21 cellular contexts compared by ENCODE assay signal in genomic region chr17:17008998-17009397, GRCh38. TPM values are rescaled to one million over a fixed set of nuclear protein-coding genes. Genes with fewer than 3 reads are reported as not detected.
DNase-seq lines count a peak whose midpoint lies in the region; ATAC-seq and TF ChIP-seq lines count a peak whose summit lies in the region.
"Had no signal": no experiment of that assay in that cellular context is flagged by ENCODE, and none has a peak within 500 bp of the region (broad histone marks: within the 10 kb centered on the region; RNA-seq: fewer than 3 reads in every experiment).

No MANE protein-coding gene starts in this region.

- DNase-seq in left ventricle myocardium inferior (peak; percentile 1), left ventricle myocardium superior (no peak), trophoblast cell (no peak), DMS114 treated with DMSO at 0.1 percent for 48 hours (lab: John Stamatoyannopoulos, UW; ENCODE audit: unreplicated experiment) (no peak), cerebellar nuclear complex (lab: John Stamatoyannopoulos, UW) (no peak)
- no peak for DNase-seq in stimulated activated effector memory CD8-positive, alpha-beta T cell treated with anti-CD3 and anti-CD28 coated beads, Interleukin-12 subunit alpha, Interleukin-12 subunit beta, amount 100 ng/mL, for 72 hours (ENCODE audit: low spot score in 2 of 2)
- DNase-seq: DMS79 treated with DMSO at 0.1 percent for 48 hours, H9, Kasumi-1, MM.1S, NCI-H1092, NCI-H1436 treated with DMSO at 0.1 percent for 48 hours, NCI-H2029, NCI-H345, NCI-H524 treated with DMSO at 0.1 percent for 48 hours had no signal

- no peak overlapping the region for H3K14ac ChIP-seq in trophoblast cell (ENCODE audit: low read length)

- no peaks in the 10 kb centered on the region for H3K36me3 Mint-ChIP-seq in stimulated activated effector memory CD8-positive, alpha-beta T cell treated with anti-CD3 and anti-CD28 coated beads, Interleukin-12 subunit alpha, Interleukin-12 subunit beta, amount 100 ng/mL, for 72 hours
- H3K36me3 Mint-ChIP-seq: CD8-positive, alpha-beta memory T cell had no signal

- H3K4ac ChIP-seq in trophoblast cell (ENCODE audit: low read depth, low read length) = no peak overlapping the region

- H2BK12ac ChIP-seq in trophoblast cell (ENCODE audit: low read length) = peak overlapping the region; percentile 5

- no peak overlapping the region for H2BK5ac ChIP-seq in trophoblast cell (ENCODE audit: low read depth, low read length, poor library complexity)

- WGBS in trophoblast cell (ENCODE audit: extremely low coverage, insufficient coverage, insufficient read length) = no CpG with 5 or more reads among the region's 6 CpGs

- no peaks in the 10 kb centered on the region for H3K27me3 ChIP-seq in left ventricle myocardium inferior (ENCODE audit: low read depth)
- no peaks in the 10 kb centered on the region for H3K27me3 ChIP-seq in trophoblast cell (ENCODE audit: insufficient read depth, low read length)
- H3K27me3 ChIP-seq: SJSA1 had no signal

- no peak overlapping the region for H3K9ac ChIP-seq in trophoblast cell (ENCODE audit: low read length)

- no peak overlapping the region for H3K4me3 Mint-ChIP-seq in stimulated activated effector memory CD8-positive, alpha-beta T cell treated with anti-CD3 and anti-CD28 coated beads, Interleukin-12 subunit alpha, Interleukin-12 subunit beta, amount 100 ng/mL, for 72 hours
- H3K4me3 Mint-ChIP-seq: CD8-positive, alpha-beta memory T cell; H9; IgD-negative memory B cell had no signal

- H4K91ac ChIP-seq in trophoblast cell (ENCODE audit: low read depth, low read length) = peak overlapping the region; percentile 25

- H3K27ac ChIP-seq in left ventricle myocardium inferior (replicated peaks) (no peak overlapping the region), VCaP (peak overlapping the region; percentile 37; the same call in 1 of the 2 replicates), trophoblast cell (ENCODE audit: low read depth, low read length) (no peak overlapping the region)
- H3K27ac ChIP-seq: SJSA1 had no signal

- peak overlapping the region; percentile 33 for H2BK120ac ChIP-seq in trophoblast cell (ENCODE audit: insufficient read depth, low read length, poor library complexity)

- intact Hi-C loops in left ventricle myocardium inferior (cut with micrococcal nuclease) (no loop called here), left ventricle myocardium superior (cut with micrococcal nuclease) (no loop called here)

- H3K18ac ChIP-seq in trophoblast cell (ENCODE audit: low read length) = no peak overlapping the region

- H3K9me3 ChIP-seq in left ventricle myocardium inferior (replicated peaks) = no peaks in the 10 kb centered on the region
- no peaks in the 10 kb centered on the region for H3K9me3 ChIP-seq in trophoblast cell (ENCODE audit: insufficient read depth, low read depth, low read length)
- H3K9me3 ChIP-seq: SJSA1 had no signal

- no peak overlapping the region for H4K12ac ChIP-seq in trophoblast cell (ENCODE audit: low read depth, low read length)

- H3K4me3 ChIP-seq in left ventricle myocardium inferior (no peak overlapping the region), trophoblast cell (ENCODE audit: low read depth, low read length) (no peak overlapping the region)
- H3K4me3 ChIP-seq: SJSA1 had no signal

- no peak overlapping the region for H2AK5ac ChIP-seq in trophoblast cell (ENCODE audit: low read length)

- TF ChIP-seq CTCF in left ventricle myocardium inferior (IDR thresholded peaks at IDR 0.05; ENCODE audit: borderline replicate concordance) = no peak
- TF ChIP-seq CTCF in VCaP (conservative IDR thresholded peaks at IDR 0.05) = no peak

- H3K9me3 Mint-ChIP-seq in stimulated activated effector memory CD8-positive, alpha-beta T cell treated with anti-CD3 and anti-CD28 coated beads, Interleukin-12 subunit alpha, Interleukin-12 subunit beta, amount 100 ng/mL, for 72 hours = no peaks in the 10 kb centered on the region
- H3K9me3 Mint-ChIP-seq: CD8-positive, alpha-beta memory T cell; H9 had no signal

- no peaks in the 10 kb centered on the region for H3K4me1 Mint-ChIP-seq in stimulated activated effector memory CD8-positive, alpha-beta T cell treated with anti-CD3 and anti-CD28 coated beads, Interleukin-12 subunit alpha, Interleukin-12 subunit beta, amount 100 ng/mL, for 72 hours
- H3K4me1 Mint-ChIP-seq: CD8-positive, alpha-beta memory T cell; IgD-negative memory B cell had no signal

- ATAC-seq in left ventricle myocardium superior (no peak), GM18498 (IDR thresholded peaks at IDR 0.05; ENCODE audit: unreplicated experiment) (no peak)
- ATAC-seq in stimulated activated effector memory CD8-positive, alpha-beta T cell treated with anti-CD3 and anti-CD28 coated beads, Interleukin-12 subunit alpha, Interleukin-12 subunit beta, amount 100 ng/mL, for 72 hours = no peak

- H3K79me2 ChIP-seq in trophoblast cell (ENCODE audit: control insufficient read depth, insufficient read depth, low read length, poor library complexity) = no peaks in the 10 kb centered on the region

- peaks cover 8% of the 10 kb centered on the region for H3K79me1 ChIP-seq in trophoblast cell (ENCODE audit: low read length)

- no peak overlapping the region for H4K8ac ChIP-seq in trophoblast cell (ENCODE audit: low read depth, low read length)

- H3K36me3 ChIP-seq in left ventricle myocardium inferior (no peaks in the 10 kb centered on the region), trophoblast cell (ENCODE audit: control insufficient read depth in 1 of 2, insufficient read depth in 2 of 2, low read length in 2 of 2) (no peaks in the 10 kb centered on the region)
- H3K36me3 ChIP-seq: SJSA1 had no signal

- H3K4me1 ChIP-seq in left ventricle myocardium inferior (peaks cover 3% of the 10 kb centered on the region), trophoblast cell (ENCODE audit: control insufficient read depth in 1 of 2, insufficient read depth in 2 of 2, low read length in 2 of 2) (peaks cover 3 to 8% of the 10 kb centered on the region in 2 experiments)

- H2AFZ ChIP-seq in trophoblast cell (ENCODE audit: insufficient read depth, low read length, poor library complexity) = no peak overlapping the region

- H3K27ac Mint-ChIP-seq in stimulated activated effector memory CD8-positive, alpha-beta T cell treated with anti-CD3 and anti-CD28 coated beads, Interleukin-12 subunit alpha, Interleukin-12 subunit beta, amount 100 ng/mL, for 72 hours = no peak overlapping the region
- H3K27ac Mint-ChIP-seq: CD8-positive, alpha-beta memory T cell; IgD-negative memory B cell had no signal

- H3K4me2 ChIP-seq in trophoblast cell (ENCODE audit: low read length) = no peak overlapping the region

- H3K23ac ChIP-seq in trophoblast cell (ENCODE audit: low read length) = no peak overlapping the region

RNA-seq across cellular contexts. Expression of gene MPRIP, which starts 33.3 kb away (rescaled TPM):
- total RNA-seq in left ventricle myocardium inferior = 350 TPM
- total RNA-seq in left ventricle myocardium superior = 335 TPM
- 200 and 203 TPM in 2 replicates for polyA plus RNA-seq in trophoblast cell (2013)

RNA-seq across cellular contexts. Expression of gene TNFRSF13B, which starts 37.1 kb away (rescaled TPM):
- not detected for total RNA-seq in left ventricle myocardium inferior
- not detected for total RNA-seq in left ventricle myocardium superior
- not detected in 2 replicates for polyA plus RNA-seq in trophoblast cell (2013)
- total RNA-seq: CD8-positive, alpha-beta memory T cell; SJSA1 had no signal
- polyA plus RNA-seq: BJ; CD8-positive, alpha-beta memory T cell had no signal
